Comparison of ENCODE assay signal across 10 cellular contexts in genomic region chr2:33291278-33292013, GRCh38.
A peak's percentile ranks its signal among the peaks of the same experiment; 100 is the strongest.
DNase-seq lines count a peak whose midpoint lies in the region; ATAC-seq and TF ChIP-seq lines count a peak whose summit lies in the region.
"Had no signal": no experiment of that assay in that cellular context is flagged by ENCODE, and none has a peak within 500 bp of the region (broad histone marks: within the 10 kb centered on the region; RNA-seq: fewer than 3 reads in every experiment).

No MANE protein-coding gene starts in this region.

- intact Hi-C loops in esophagus squamous epithelium (cut with DNase I) = no loop called here

- WGBS in esophagus squamous epithelium, 2 donors = 18 to 32% methylated on average over 7 of the region's 7 CpGs

- H3K36me3 ChIP-seq in esophagus squamous epithelium = no peaks in the 10 kb centered on the region

- H3K9me3 ChIP-seq in esophagus squamous epithelium = no peaks in the 10 kb centered on the region

- peak overlapping the region; percentile 20 to 70 (median 58) for H3K27ac ChIP-seq in esophagus squamous epithelium

- TF ChIP-seq CTCF in esophagus squamous epithelium (IDR thresholded peaks at IDR 0.05) = no peak

- TF ChIP-seq POLR2A in esophagus squamous epithelium (IDR thresholded peaks at IDR 0.05) = no peak

- DNase-seq in DMS53 (lab: John Stamatoyannopoulos, UW) = peak; percentile 77
- peak; percentile 85 for DNase-seq in NCI-H446 treated with DMSO at 0.1 percent for 48 hours (lab: John Stamatoyannopoulos, UW)
- DNase-seq in esophagus squamous epithelium (lab: John Stamatoyannopoulos, UW) = no peak
- DNase-seq in non-pigmented ciliary epithelial cell (ENCODE audit: low read depth) = peak; percentile 71
- no peak for DNase-seq in activated CD4-positive, alpha-beta T cell treated with anti-CD3 and anti-CD28 coated beads for 4 hours
- no peak for DNase-seq in D341Med (ENCODE audit: low spot score)
- no peak for DNase-seq in NCI-H774 (lab: John Stamatoyannopoulos, UW)
- DNase-seq: cerebellar nuclear complex, NCI-H1436 had no signal

- H3K4me3 ChIP-seq in esophagus squamous epithelium = peak overlapping the region in 2 of 4 donors; percentile 3 to 44

- no peak for ATAC-seq in HG03139 (IDR thresholded peaks at IDR 0.05; ENCODE audit: unreplicated experiment)

- peaks cover 0 to 27% (median 9%) of the 10 kb centered on the region in 3 donors for H3K4me1 ChIP-seq in esophagus squamous epithelium

- H3K27me3 ChIP-seq in esophagus squamous epithelium = no peaks in the 10 kb centered on the region

Comparison
In these comparisons a context has a peak if more than half of its experiments do, and no peak if none do; other contexts are left out.
1. DNase-seq: peak in DMS53 (single experiment), NCI-H446 treated with DMSO at 0.1 percent for 48 hours (single experiment) and non-pigmented ciliary epithelial cell (single experiment); none in esophagus squamous epithelium (single experiment), activated CD4-positive, alpha-beta T cell treated with anti-CD3 and anti-CD28 coated beads for 4 hours (0 of 2), D341Med (single experiment) and NCI-H774 (single experiment).